21 cellular contexts compared by ENCODE assay signal in the genomic region with DNA sequence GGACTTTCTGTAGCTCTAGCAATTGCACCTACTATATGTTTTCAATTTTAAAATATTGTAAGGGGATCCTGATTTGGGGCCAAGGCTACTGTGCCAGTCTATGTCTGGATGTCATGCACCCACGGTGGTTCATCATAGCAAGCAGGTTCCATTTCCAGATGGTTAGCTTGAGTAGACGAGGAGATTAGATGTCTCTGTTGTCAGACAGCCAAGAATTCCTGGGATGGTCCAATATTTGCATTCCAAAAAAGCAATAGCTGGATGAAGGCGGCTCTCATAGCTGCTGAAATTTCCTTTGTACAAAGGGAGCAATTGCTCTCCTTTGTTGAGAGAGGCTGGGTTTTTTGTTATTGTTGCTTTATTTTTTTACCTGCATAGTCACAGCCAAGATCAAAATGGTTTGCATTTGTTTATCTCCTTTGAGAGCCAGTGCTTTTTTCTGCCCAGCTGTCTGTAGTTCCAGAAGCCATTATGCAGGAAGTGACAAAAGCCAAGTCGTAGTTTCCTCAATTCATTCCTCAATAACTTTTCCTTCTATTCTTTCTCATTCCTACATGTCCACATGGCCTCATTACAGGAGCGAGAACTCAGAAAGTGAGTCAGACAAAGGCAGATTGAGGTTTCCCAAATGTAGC.
DNase-seq lines count a peak whose midpoint lies in the region; ATAC-seq and TF ChIP-seq lines count a peak whose summit lies in the region.
"Had no signal": no experiment of that assay in that cellular context is flagged by ENCODE, and none has a peak within 500 bp of the region (broad histone marks: within the 10 kb centered on the region; RNA-seq: fewer than 3 reads in every experiment).

No MANE protein-coding gene starts in this region.

- H3K9me3 ChIP-seq in neuron (ENCODE audit: low read length) (no peaks in the 10 kb centered on the region), esophagus squamous epithelium (no peaks in the 10 kb centered on the region)
- H3K9me3 ChIP-seq: adrenal gland, testis, uterus had no signal

- TF ChIP-seq POLR2A in esophagus squamous epithelium (IDR thresholded peaks at IDR 0.05): no peak

- DNase-seq in DMS 273 treated with DMSO at 0.1 percent for 48 hours (lab: John Stamatoyannopoulos, UW) (peak; percentile 56), NCI-H1694 treated with DMSO at 0.1 percent for 48 hours (lab: John Stamatoyannopoulos, UW) (peak; percentile 79), NCI-H69 (lab: John Stamatoyannopoulos, UW) (peak; percentile 93), esophagus squamous epithelium (lab: John Stamatoyannopoulos, UW) (no peak), left cardiac atrium (no peak)
- no peak for DNase-seq in activated CD4-positive, alpha-beta T cell treated with anti-CD3 and anti-CD28 coated beads, Interleukin-2, amount 50 U/mL, for 1 hour
- DNase-seq: activated CD4-positive, alpha-beta memory T cell treated with anti-CD3 and anti-CD28 coated beads for 36 hours; activated CD4-positive, CD25-positive, alpha-beta regulatory T cell; adrenal gland; CD8-positive, alpha-beta T cell; cortex of kidney; DMS79 treated with DMSO at 0.1 percent for 48 hours; NCI-H1417; NCI-H510A; nucleus accumbens; T-helper 9 cell; testis; uterus had no signal

- H3K27me3 ChIP-seq in neuron (ENCODE audit: insufficient read depth, low read length) (no peaks in the 10 kb centered on the region), esophagus squamous epithelium (no peaks in the 10 kb centered on the region)
- H3K27me3 ChIP-seq: adrenal gland, testis, uterus had no signal

- intact Hi-C loops in esophagus squamous epithelium (cut with DNase I): no loop called here
- intact Hi-C loops in left cardiac atrium (cut with DNase I): no loop called here

- H3K36me3 ChIP-seq in neuron (ENCODE audit: insufficient read depth, low read length) (no peaks in the 10 kb centered on the region), esophagus squamous epithelium (no peaks in the 10 kb centered on the region)
- H3K36me3 ChIP-seq: adrenal gland, uterus had no signal

- no peak for ATAC-seq in left cardiac atrium
- ATAC-seq: CD8-positive, alpha-beta T cell; stimulated activated memory B cell treated with anti-CD40 and anti-IgM and Interleukin-4, amounts not matched to agents 10 μg/mL and 1 μg/mL and 100 μg/mL, for 72 hours had no signal

- no peak overlapping the region for H3K27ac ChIP-seq in esophagus squamous epithelium
- H3K27ac ChIP-seq: adrenal gland, testis, uterus had no signal

- TF ChIP-seq CTCF in esophagus squamous epithelium (IDR thresholded peaks at IDR 0.05): no peak

- H3K4me3 ChIP-seq in neuron (ENCODE audit: low read length) (no peak overlapping the region), esophagus squamous epithelium (no peak overlapping the region)
- H3K4me3 ChIP-seq: adrenal gland, smooth muscle cell, testis, uterus had no signal

- H3K4me1 ChIP-seq in neuron (ENCODE audit: insufficient read depth, low read length): peaks cover 33% of the 10 kb centered on the region
- H3K4me1 ChIP-seq in esophagus squamous epithelium: no peaks in the 10 kb centered on the region
- H3K4me1 ChIP-seq: adrenal gland, testis, uterus had no signal

- 49 to 67% methylated on average over 5 of the region's 5 CpGs for WGBS in esophagus squamous epithelium, 2 donors

- peak overlapping the region; percentile 76 for H2AFZ ChIP-seq in neuron (ENCODE audit: low read depth, low read length)

Comparison
In these comparisons a context has a peak if more than half of its experiments do, and no peak if none do; other contexts are left out.
1. DNase-seq: peak in DMS 273 treated with DMSO at 0.1 percent for 48 hours (single experiment), NCI-H1694 treated with DMSO at 0.1 percent for 48 hours (single experiment) and NCI-H69 (single experiment); none in esophagus squamous epithelium (single experiment), left cardiac atrium (single experiment) and activated CD4-positive, alpha-beta T cell treated with anti-CD3 and anti-CD28 coated beads, Interleukin-2, amount 50 U/mL, for 1 hour (single experiment).